In the genomic region with DNA sequence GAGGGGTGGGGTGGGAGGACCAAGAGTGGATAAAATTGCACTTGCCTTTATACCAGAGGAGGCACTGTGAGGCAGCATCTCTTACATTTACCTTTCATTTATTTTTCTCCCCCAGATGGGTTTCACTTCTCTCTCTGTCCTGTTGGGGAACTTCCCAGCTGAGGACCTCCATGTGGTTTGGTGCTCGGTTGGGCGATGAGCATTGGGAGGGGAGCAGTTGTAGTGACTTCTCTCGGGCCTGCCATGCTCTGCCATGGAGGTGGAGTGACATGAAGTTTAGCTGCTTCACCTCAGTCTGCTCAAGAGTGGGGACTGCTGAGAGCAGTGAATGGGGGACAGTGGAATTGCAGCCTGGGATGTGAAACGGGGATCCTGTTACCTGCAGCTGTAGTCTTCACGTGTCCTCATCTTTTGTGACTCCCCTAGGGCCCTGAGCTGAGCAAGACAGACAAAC, we compare ENCODE assay signal across 14 cellular contexts. TPM values are rescaled to one million over a fixed set of nuclear protein-coding genes. Genes with fewer than 3 reads are reported as not detected.
DNase-seq lines count a peak whose midpoint lies in the region; ATAC-seq and TF ChIP-seq lines count a peak whose summit lies in the region.
"Had no signal": no experiment of that assay in that cellular context is flagged by ENCODE, and none has a peak within 500 bp of the region (broad histone marks: within the 10 kb centered on the region; RNA-seq: fewer than 3 reads in every experiment).

No MANE protein-coding gene starts in this region.

- TF ChIP-seq CTCF in GM10266 (IDR thresholded peaks at IDR 0.05; ENCODE audit: control insufficient read depth, insufficient read depth, low read depth, missing control alignments) (peak; percentile 31), sigmoid colon (IDR thresholded peaks at IDR 0.05) (no peak)

- no peaks in the 10 kb centered on the region for H3K36me3 Mint-ChIP-seq in effector memory CD8-positive, alpha-beta T cell (ENCODE audit: insufficient read depth)
- H3K36me3 Mint-ChIP-seq: naive thymus-derived CD8-positive, alpha-beta T cell had no signal

- no peaks in the 10 kb centered on the region for H3K9me3 Mint-ChIP-seq in effector memory CD8-positive, alpha-beta T cell
- H3K9me3 Mint-ChIP-seq: activated naive CD4-positive, alpha-beta T cell treated with anti-CD3 and anti-CD28 coated beads for 36 hours; naive thymus-derived CD8-positive, alpha-beta T cell had no signal

- WGBS in sigmoid colon, 2 donors: 64 to 91% methylated on average over 5 of the region's 5 CpGs

- H3K4me3 ChIP-seq in sigmoid colon: no peak overlapping the region
- H3K4me3 ChIP-seq: SJSA1 had no signal

- DNase-seq in GM10266 (ENCODE audit: extremely low spot score) (peak; percentile 71), HCEC 1CT (no peak), NCI-H2171 treated with DMSO at 0.1 percent for 48 hours (lab: John Stamatoyannopoulos, UW) (no peak), sigmoid colon (no peak)
- no peak for DNase-seq in effector memory CD8-positive, alpha-beta T cell
- DNase-seq in stimulated activated CD4-positive, alpha-beta T cell treated with anti-CD3 and anti-CD28 coated beads, Interleukin-12 subunit alpha, Interleukin-12 subunit beta, amount 100 ng/mL, for 4 hours: no peak
- DNase-seq: activated naive CD4-positive, alpha-beta T cell treated with anti-CD3 and anti-CD28 coated beads for 36 hours; DND-41; stimulated activated CD8-positive, alpha-beta memory T cell treated with anti-CD3 and anti-CD28 coated beads, Interleukin-4, amount 100 ng/mL, for 48 hours had no signal

- H3K9me3 ChIP-seq in sigmoid colon: no peaks in the 10 kb centered on the region
- H3K9me3 ChIP-seq: SJSA1 had no signal

- peaks cover 10 to 12% of the 10 kb centered on the region in 2 donors for H3K27me3 Mint-ChIP-seq in effector memory CD8-positive, alpha-beta T cell

- no peak for TF ChIP-seq EP300 in sigmoid colon (IDR thresholded peaks at IDR 0.05)

- intact Hi-C loops in sigmoid colon (cut with DNase I): no loop called here

- no peak overlapping the region for H3K4me3 Mint-ChIP-seq in effector memory CD8-positive, alpha-beta T cell
- H3K4me3 Mint-ChIP-seq: activated naive CD4-positive, alpha-beta T cell treated with anti-CD3 and anti-CD28 coated beads for 36 hours had no signal

- H3K36me3 ChIP-seq in sigmoid colon: no peaks in the 10 kb centered on the region
- H3K36me3 ChIP-seq: SJSA1 had no signal

- H3K4me1 ChIP-seq in sigmoid colon: no peaks in the 10 kb centered on the region

- no peaks in the 10 kb centered on the region for H3K27me3 ChIP-seq in sigmoid colon
- H3K27me3 ChIP-seq: SJSA1 had no signal

- TF ChIP-seq POLR2A in sigmoid colon (IDR thresholded peaks at IDR 0.05): no peak

- ATAC-seq in GM19351 (IDR thresholded peaks at IDR 0.05; ENCODE audit: unreplicated experiment) (peak; percentile 87), HG03135 (IDR thresholded peaks at IDR 0.05; ENCODE audit: unreplicated experiment) (peak; percentile 68)
- peak; percentile 35 for ATAC-seq in effector memory CD8-positive, alpha-beta T cell (replicated peaks)

- no peak overlapping the region for H3K27ac ChIP-seq in sigmoid colon
- H3K27ac ChIP-seq: SJSA1 had no signal

- peaks cover 0 to 2% of the 10 kb centered on the region in 2 donors for H3K4me1 Mint-ChIP-seq in effector memory CD8-positive, alpha-beta T cell (ENCODE audit: low read depth in 2 of 2)

- no peak overlapping the region for H3K27ac Mint-ChIP-seq in effector memory CD8-positive, alpha-beta T cell
- H3K27ac Mint-ChIP-seq: activated naive CD4-positive, alpha-beta T cell treated with anti-CD3 and anti-CD28 coated beads for 36 hours had no signal

RNA-seq across cellular contexts. Expression of gene CXCL17, which starts 23.1 kb away (rescaled TPM):
- total RNA-seq in sigmoid colon: not detected
- polyA plus RNA-seq in sigmoid colon: 1 to 10 TPM in 1 of 3 donors, under 1 TPM in 1, not detected in 1; 0.90 to 1.2 TPM
- total RNA-seq: activated naive CD4-positive, alpha-beta T cell treated with anti-CD3 and anti-CD28 coated beads for 36 hours; fibroblast of lung; naive thymus-derived CD8-positive, alpha-beta T cell; SJSA1 had no signal
- polyA plus RNA-seq: fibroblast of lung; naive thymus-derived CD8-positive, alpha-beta T cell had no signal

RNA-seq across cellular contexts. Expression of gene LIPE, which starts 38.7 kb away (rescaled TPM):
- 10 to 100 TPM in 1 of 4 donors, 1 to 10 TPM in 3; 1.6 to 38.5 (median 7.5) TPM for total RNA-seq in sigmoid colon
- 10 to 100 TPM in 1 of 3 donors, 1 to 10 TPM in 2; 3.0 to 48.0 (median 3.9) TPM for polyA plus RNA-seq in sigmoid colon

Comparison
In these comparisons a context has a peak if more than half of its experiments do, and no peak if none do; other contexts are left out.
1. ATAC-seq: peak in every context shown above with its lines; median percentile 87 in GM19351; 68 in HG03135; 35 in effector memory CD8-positive, alpha-beta T cell.